14 cellular contexts compared by ENCODE assay signal in genomic region chr16:28012031-28012445, GRCh38. TPM values are rescaled to one million over a fixed set of nuclear protein-coding genes. Genes with fewer than 3 reads are reported as not detected.
DNase-seq lines count a peak whose midpoint lies in the region; FAIRE-seq and TF ChIP-seq lines count a peak whose summit lies in the region.
"Had no signal": no experiment of that assay in that cellular context is flagged by ENCODE, and none has a peak within 500 bp of the region (broad histone marks: within the 10 kb centered on the region; RNA-seq: fewer than 3 reads in every experiment).

No MANE protein-coding gene starts in this region.

- H3K18ac ChIP-seq in H1 (ENCODE audit: extremely low read depth, low read length): no peak overlapping the region

- H3K4me1 ChIP-seq in H1 (replicated peaks in 1 of 4; ENCODE audit: control insufficient read depth in 3 of 4, insufficient read depth in 4 of 4, low read length in 3 of 4) (no peaks in the 10 kb centered on the region; a peak in 1 of 7 replicates), SK-N-SH (ENCODE audit: control insufficient read depth in 1 of 2, insufficient read depth in 2 of 2, low read depth in 1 of 2, low read length in 1 of 2) (no peaks in the 10 kb centered on the region; a peak in 1 of 4 replicates)
- H3K4me1 ChIP-seq: testis had no signal

- no peak overlapping the region for H3K14ac ChIP-seq in H1 (ENCODE audit: insufficient read length)

- no peaks in the 10 kb centered on the region for H3F3A ChIP-seq in SK-N-SH (replicated peaks; ENCODE audit: insufficient read depth)

- TF ChIP-seq EP300 in H1 (IDR thresholded peaks at IDR 0.05; ENCODE audit: borderline replicate concordance in 1 of 2, low read depth in 2 of 2, low read length in 2 of 2): no peak
- no peak for TF ChIP-seq EP300 in SK-N-SH (IDR thresholded peaks at IDR 0.05; ENCODE audit: borderline replicate concordance in 1 of 2, low read depth in 1 of 2, low read length in 1 of 2)

- no peak overlapping the region for H3K56ac ChIP-seq in H1 (replicated peaks; ENCODE audit: insufficient read length, low read depth, low read length)

- H2BK20ac ChIP-seq in H1 (ENCODE audit: low read length): no peak overlapping the region

- H3K9me3 ChIP-seq in H1 (ENCODE audit: insufficient read depth in 2 of 2, low read depth in 1 of 2, low read length in 1 of 2) (no peaks in the 10 kb centered on the region), SK-N-SH (no peaks in the 10 kb centered on the region)
- H3K9me3 ChIP-seq: testis had no signal

- no peak for FAIRE-seq in H1 (lab: Jason Lieb, UNC)

- TF ChIP-seq CTCF in H1 (IDR thresholded peaks at IDR 0.05; ENCODE audit: control extremely low read depth in 1 of 3, insufficient read depth in 1 of 3, low read depth in 1 of 3, low read length in 3 of 3) (no peak), SK-N-SH (IDR thresholded peaks at IDR 0.05) (no peak)

- H3K9me2 ChIP-seq in SK-N-SH: no peaks in the 10 kb centered on the region

- H3K36me3 ChIP-seq in H1 (ENCODE audit: control insufficient read depth in 2 of 4, insufficient read depth in 4 of 4, low read length in 3 of 4): no peaks in the 10 kb centered on the region
- H3K36me3 ChIP-seq in SK-N-SH (replicated peaks in 1 of 2; ENCODE audit: control insufficient read depth in 1 of 2, insufficient read depth in 2 of 2, low read length in 1 of 2): no peaks in the 10 kb centered on the region

- no peaks in the 10 kb centered on the region for H4K20me1 ChIP-seq in H1 (replicated peaks in 1 of 2; ENCODE audit: control insufficient read depth in 1 of 2, insufficient read depth in 2 of 2, low read length in 2 of 2)
- no peaks in the 10 kb centered on the region for H4K20me1 ChIP-seq in SK-N-SH (ENCODE audit: insufficient read depth)

- no peak overlapping the region for H3K4me2 ChIP-seq in H1 (ENCODE audit: insufficient read depth in 1 of 2, low read depth in 2 of 2, low read length in 2 of 2)
- no peak overlapping the region for H3K4me2 ChIP-seq in SK-N-SH

- no peak overlapping the region for H4K91ac ChIP-seq in H1 (replicated peaks; ENCODE audit: insufficient read length, low read length)

- TF ChIP-seq RAD21 in H1 (IDR thresholded peaks at IDR 0.05 in 1 of 2, conservative IDR thresholded peaks at IDR 0.05 in 1 of 2; ENCODE audit: low read depth in 2 of 2, low read length in 2 of 2) (no peak), SK-N-SH (IDR thresholded peaks at IDR 0.05; ENCODE audit: low read length) (no peak)

- H2AK5ac ChIP-seq in H1 (ENCODE audit: low read depth, low read length): no peak overlapping the region

- no peak overlapping the region for H3K27ac ChIP-seq in H1 (ENCODE audit: low read depth, low read length)
- no peak overlapping the region for H3K27ac ChIP-seq in SK-N-SH (ENCODE audit: low read depth in 2 of 2, low read length in 1 of 2)
- H3K27ac ChIP-seq: testis had no signal

- DNase-seq in GF-D8 (lab: John Stamatoyannopoulos, UW) (peak; percentile 12), MV-4-11 (lab: John Stamatoyannopoulos, UW) (peak; percentile 29), H1 (ENCODE audit: low read depth in 1 of 2, low spot score in 2 of 2) (no peak), posterior vena cava (ENCODE audit: low spot score) (peak; percentile 12), DMS53 treated with DMSO at 0.1 percent for 48 hours (lab: John Stamatoyannopoulos, UW; ENCODE audit: unreplicated experiment) (no peak), SK-N-SH (no peak)
- no peak for DNase-seq in stimulated activated CD4-positive, alpha-beta T cell treated with anti-CD3 and anti-CD28 coated beads, Interleukin-12 subunit alpha, Interleukin-12 subunit beta, amount 100 ng/mL, for 4 hours
- DNase-seq: activated gamma-delta T cell; mesenchymal stem cell; retina; stimulated activated CD4-positive, alpha-beta T cell treated with anti-CD3 and anti-CD28 coated beads, Interleukin-4, amount 100 ng/mL, for 4 hours; T-helper 17 cell; testis had no signal

- no peak overlapping the region for H2BK15ac ChIP-seq in H1 (ENCODE audit: low read length)

- no peak overlapping the region for H3K4ac ChIP-seq in H1 (replicated peaks; ENCODE audit: insufficient read length, low read depth, low read length)

- TF ChIP-seq POLR2A in H1 (IDR thresholded peaks at IDR 0.05; ENCODE audit: control extremely low read depth in 1 of 2, low read depth in 2 of 2, low read length in 2 of 2): no peak

- no peaks in the 10 kb centered on the region for H3K79me1 ChIP-seq in H1 (ENCODE audit: low read depth, low read length)

- WGBS in H1 (ENCODE audit: extremely low coverage in 1 of 2, insufficient coverage in 1 of 2, insufficient read length in 1 of 2, insufficient replicate concordance in 2 of 2, low coverage in 1 of 2, low lambda C conversion rate in 2 of 2, missing lambda C conversion rate in 1 of 2), 2 experiments: 91% methylated on average over 4 of the region's 6 CpGs; no CpG with 5 or more reads in 1 of the 2 experiments
- 56% methylated on average over 6 of the region's 6 CpGs for WGBS in SK-N-SH (ENCODE audit: low lambda C conversion rate)

- H3K23me2 ChIP-seq in H1 (ENCODE audit: low read depth, low read length): no peaks in the 10 kb centered on the region

- intact Hi-C loops in posterior vena cava (cut with DNase I): loop anchor here in 1 of 2 donors (10.0 kb wide), 1 partner anchor 57 kb away; no protein-coding TSS in a partner anchor

- POLR2A ChIA-PET in H1 (lab: Charles Lee; ENCODE audit: partially characterized antibody) (interaction anchor here (0.6 kb wide), 1 partner anchor 71 kb away, joined by 3 read pairs; no protein-coding TSS in a partner anchor), SK-N-SH (lab: Yijun Ruan, JAX) (no interaction called here)

- no peak overlapping the region for H3K9ac ChIP-seq in H1 (replicated peaks in 1 of 4; ENCODE audit: extremely low read depth in 1 of 4, low read depth in 3 of 4, low read length in 3 of 4)
- H3K9ac ChIP-seq in SK-N-SH: no peak overlapping the region

- H2BK5ac ChIP-seq in H1 (ENCODE audit: low read depth, low read length): no peak overlapping the region

- no peak overlapping the region for H2BK12ac ChIP-seq in H1 (ENCODE audit: low read depth, low read length)

- H2AFZ ChIP-seq in H1 (ENCODE audit: low read length) (0 out of 2 replicates have a peak overlapping the region, but pooled peaks have one; percentile 62), SK-N-SH (ENCODE audit: low read depth) (no peak overlapping the region)

- no peak overlapping the region for H4K5ac ChIP-seq in H1 (ENCODE audit: insufficient read length, low read depth, low read length)

- CTCF ChIA-PET in H1 (lab: Charles Lee; ENCODE audit: partially characterized antibody) (interaction anchor here (0.5 to 1.5 kb wide), 2 partner anchors 79 to 176 kb away, joined by 3 to 4 read pairs; no protein-coding TSS in a partner anchor), SK-N-SH (lab: Yijun Ruan, JAX) (interaction anchor here (1.4 kb wide), 1 partner anchor 17 kb away, joined by 3 read pairs; no protein-coding TSS in a partner anchor)

- no peak overlapping the region for H3K4me3 ChIP-seq in H1 (ENCODE audit: extremely low read depth in 1 of 4, insufficient read depth in 2 of 4, low read depth in 3 of 4, low read length in 4 of 4)
- H3K4me3 ChIP-seq in SK-N-SH (ENCODE audit: low read depth in 2 of 2, low read length in 1 of 2): no peak overlapping the region
- H3K4me3 ChIP-seq: testis had no signal

- H3K79me2 ChIP-seq in H1 (ENCODE audit: control insufficient read depth in 1 of 2, insufficient read depth in 2 of 2, low read length in 2 of 2) (no peaks in the 10 kb centered on the region), SK-N-SH (ENCODE audit: insufficient read depth) (no peaks in the 10 kb centered on the region)

- H3K27me3 ChIP-seq in H1 (replicated peaks in 1 of 4; ENCODE audit: control insufficient read depth in 3 of 4, extremely low read depth in 1 of 4, insufficient read depth in 3 of 4, low read length in 3 of 4) (no peaks in the 10 kb centered on the region; a peak in 2 of 7 replicates), SK-N-SH (ENCODE audit: insufficient read depth) (no peaks in the 10 kb centered on the region)
- H3K27me3 ChIP-seq: testis had no signal

- no peak overlapping the region for H2BK120ac ChIP-seq in H1 (replicated peaks; ENCODE audit: low read depth, low read length)

- no peak overlapping the region for H3K23ac ChIP-seq in H1 (ENCODE audit: insufficient read length)

- no peak overlapping the region for H4K8ac ChIP-seq in H1 (ENCODE audit: extremely low read depth, insufficient read depth, low read length)

TF ChIP-seq in H1, 55 proteins besides CTCF, POLR2A, EP300 and RAD21:
- TF ChIP-seq KDM1A (IDR thresholded peaks at IDR 0.05; ENCODE audit: borderline replicate concordance, low read length): peak; percentile 88
- TF ChIP-seq EGR1 (IDR thresholded peaks at IDR 0.05; ENCODE audit: borderline replicate concordance, low read depth, low read length): peak; percentile 26; the same call in 1 of the 2 replicates
- TF ChIP-seq TAF7 (optimal IDR thresholded peaks at IDR 0.05; ENCODE audit: borderline replicate concordance, low read depth, low read length): no peak
- TF ChIP-seq POU5F1 (IDR thresholded peaks at IDR 0.05; ENCODE audit: low read depth, low read length): no peak
- peak in 1 of 2 experiments; percentile 61; a peak in 1 of 4 replicates for TF ChIP-seq HDAC2 (IDR thresholded peaks at IDR 0.05; ENCODE audit: borderline replicate concordance in 1 of 2, low read depth in 2 of 2, low read length in 2 of 2)

TF ChIP-seq in SK-N-SH, 30 proteins besides CTCF, POLR2A, EP300 and RAD21 (continues in another document):
- no peak for TF ChIP-seq EZH2phosphoT487 (IDR thresholded peaks at IDR 0.05; ENCODE audit: borderline replicate concordance, low read depth)
- no peak for TF ChIP-seq RXRA (IDR thresholded peaks at IDR 0.05; ENCODE audit: borderline replicate concordance, low read depth)
- no peak for TF ChIP-seq TEAD4 (IDR thresholded peaks at IDR 0.05; ENCODE audit: borderline replicate concordance, insufficient read depth)
- no peak for TF ChIP-seq CHD2 (IDR thresholded peaks at IDR 0.05; ENCODE audit: low read length, partially characterized antibody)
- no peak for TF ChIP-seq POLR2AphosphoS5 (IDR thresholded peaks at IDR 0.05; ENCODE audit: low read depth, low read length)
- no peak for TF ChIP-seq MXI1 (IDR thresholded peaks at IDR 0.05; ENCODE audit: low read depth, low read length)

RNA-seq across cellular contexts. Expression of gene GSG1L, which starts 51.5 kb away (rescaled TPM):
- 0.71 and 0.90 TPM in 2 replicates for total RNA-seq in H1 (2021; fragmentation: NEBNext Ultra II Directional; extraction: Animal tissue kit (Norgen Biotek cat#: 25700))
- polyA plus RNA-seq in H1 (2011; rRNA removed) (1.1 and 1.5 TPM in 2 replicates), SK-N-SH (2012; rRNA removed) (not detected in 2 replicates)
- polyA plus RNA-seq in H1 (2011; cell fraction: cytosol; rRNA removed): 1.2 TPM
- 1.2 TPM for polyA plus RNA-seq in H1 (2011; cell fraction: nucleus; rRNA removed)
- 0.52 to 0.87 TPM (median 0.72 TPM) in 3 of 4 replicates, not detected in the other for polyA plus RNA-seq in H1 (2012, experiment 1 of 2)
- 0.52 TPM for polyA plus RNA-seq in H1 (2012, experiment 2 of 2)
- polyA plus RNA-seq in H1 (2013, experiment 1 of 2): 0.36 TPM
- 0.22 TPM for polyA plus RNA-seq in H1 (2013, experiment 2 of 2)
- polyA minus RNA-seq in H1 (2011; rRNA and poly(A)+ RNA removed): 0.50 and 0.93 TPM in 2 replicates
- polyA minus RNA-seq in H1 (2011; cell fraction: cytosol; rRNA and poly(A)+ RNA removed): not detected
- polyA minus RNA-seq in H1 (2011; cell fraction: nucleus; rRNA and poly(A)+ RNA removed): 0.30 TPM
- total RNA-seq in posterior vena cava: not detected
- not detected in 2 replicates for polyA plus RNA-seq in SK-N-SH (2012; cell fraction: cytosol; rRNA removed)
- polyA plus RNA-seq in SK-N-SH (2012; cell fraction: nucleus; rRNA removed): 0.05 TPM in 1 of 2 replicates, not detected in the other
- total RNA-seq: T-helper 17 cell had no signal
- polyA plus RNA-seq: BJ had no signal

Comparison
In these comparisons a context has a peak if more than half of its experiments do, and no peak if none do; other contexts are left out.
1. DNase-seq: peak in GF-D8 (single experiment), MV-4-11 (single experiment) and posterior vena cava (single experiment); none in H1 (0 of 2), DMS53 treated with DMSO at 0.1 percent for 48 hours (single experiment), stimulated activated CD4-positive, alpha-beta T cell treated with anti-CD3 and anti-CD28 coated beads, Interleukin-12 subunit alpha, Interleukin-12 subunit beta, amount 100 ng/mL, for 4 hours (single experiment) and SK-N-SH (single experiment).